17 cellular contexts compared by ENCODE assay signal in the genomic region with DNA sequence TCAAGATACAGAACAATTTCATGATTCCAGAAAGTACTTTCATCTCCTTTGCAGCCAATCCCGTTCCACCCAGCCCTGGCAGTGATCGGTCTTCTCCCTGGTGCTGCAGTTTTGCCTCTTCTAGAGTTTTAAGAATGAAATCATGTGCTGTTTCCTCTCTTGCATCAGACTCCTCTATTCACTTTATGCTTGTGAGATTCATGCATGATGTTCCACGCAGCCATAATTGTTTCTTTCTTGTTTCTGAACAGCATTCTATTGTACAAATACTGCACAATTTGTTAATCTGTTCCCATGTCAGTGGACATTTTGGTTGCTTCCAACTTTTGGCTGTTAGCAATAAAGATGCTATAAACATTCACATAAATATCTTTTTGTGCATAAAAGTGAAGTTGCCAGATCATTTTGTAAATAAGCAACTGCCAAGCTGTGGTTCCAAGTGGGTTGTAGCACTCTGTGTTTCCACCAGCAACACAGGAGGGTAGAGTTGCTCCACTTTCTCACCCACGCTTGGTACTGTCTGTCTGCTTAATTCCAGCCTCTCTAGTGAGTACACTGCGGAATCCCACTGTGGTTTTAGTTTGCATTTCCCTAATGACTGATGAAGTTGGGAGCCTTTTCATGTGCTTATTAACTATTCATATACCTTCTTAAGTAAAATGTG.
A peak's percentile ranks its signal among the peaks of the same experiment; 100 is the strongest.
DNase-seq lines count a peak whose midpoint lies in the region; ATAC-seq lines count a peak whose summit lies in the region.
"Had no signal": no experiment of that assay in that cellular context is flagged by ENCODE, and none has a peak within 500 bp of the region (broad histone marks: within the 10 kb centered on the region; RNA-seq: fewer than 3 reads in every experiment).

No MANE protein-coding gene starts in this region.

- H3K9me2 ChIP-seq in GM23248 (ENCODE audit: insufficient read depth): no peaks in the 10 kb centered on the region

- H4K20me1 ChIP-seq in GM23248 (ENCODE audit: insufficient read depth): no peaks in the 10 kb centered on the region

- in situ Hi-C loops in GM23248 (cut with MboI): no loop called here

- H3K9me3 ChIP-seq in GM23248 (ENCODE audit: low read depth): no peaks in the 10 kb centered on the region
- H3K9me3 ChIP-seq: esophagus muscularis mucosa, upper lobe of right lung had no signal

- peak overlapping the region; percentile 45 for H3K9ac ChIP-seq in GM23248

- ATAC-seq in GM19452 (IDR thresholded peaks at IDR 0.05; ENCODE audit: unreplicated experiment) (no peak), GM21825 (IDR thresholded peaks at IDR 0.05; ENCODE audit: unreplicated experiment) (no peak)
- ATAC-seq: upper lobe of right lung had no signal

- peak overlapping the region; percentile 48 for H2AFZ ChIP-seq in GM23248

- H3K27ac ChIP-seq in GM23248 (peak overlapping the region; percentile 67), caudate nucleus (ENCODE audit: low read depth, low read length) (peak overlapping the region; percentile 48)
- H3K27ac ChIP-seq: esophagus muscularis mucosa, SK-N-MC, upper lobe of right lung had no signal

- no peak overlapping the region for H3K4me3 ChIP-seq in GM23248
- H3K4me3 ChIP-seq: esophagus muscularis mucosa, SK-N-MC, upper lobe of right lung had no signal

- peaks cover 37% of the 10 kb centered on the region for H3F3A ChIP-seq in GM23248 (ENCODE audit: insufficient read depth)

- H3K36me3 ChIP-seq in GM23248 (ENCODE audit: low read depth): no peaks in the 10 kb centered on the region
- H3K36me3 ChIP-seq: esophagus muscularis mucosa, upper lobe of right lung had no signal

- H3K4me1 ChIP-seq in GM23248 (ENCODE audit: insufficient read depth): peaks cover 37% of the 10 kb centered on the region

- no peaks in the 10 kb centered on the region for H3K79me2 ChIP-seq in GM23248 (ENCODE audit: insufficient read depth)

- peak overlapping the region; percentile 9 for H3K4me2 ChIP-seq in GM23248 (ENCODE audit: unreplicated experiment)

- WGBS in GM23248 (ENCODE audit: low coverage in 1 of 2, low lambda C conversion rate in 2 of 2, missing lambda C conversion rate in 2 of 2), 2 experiments: 51 to 55% methylated on average over 5 of the region's 5 CpGs

- H3K27me3 ChIP-seq in GM23248 (replicated peaks; ENCODE audit: insufficient read depth): no peaks in the 10 kb centered on the region

- DNase-seq in GM23248 (peak; percentile 65), caudate nucleus (lab: John Stamatoyannopoulos, UW) (no peak), globus pallidus (ENCODE audit: low spot score) (peak; percentile 43), superior temporal gyrus (ENCODE audit: extremely low spot score) (peak; percentile 61), HK-2 (ENCODE audit: unreplicated experiment) (no peak)
- DNase-seq: activated CD4-positive, alpha-beta T cell treated with anti-CD3 and anti-CD28 coated beads for 48 hours; activated naive CD8-positive, alpha-beta T cell treated with anti-CD3 and anti-CD28 coated beads, Interleukin-2, amount 10 ng/mL, durations not matched to agents 7 days and 5 days; effector memory CD4-positive, alpha-beta T cell; glutamatergic neuron; NCI-H2029 treated with DMSO at 0.1 percent for 48 hours; NCI-H226; T-helper 2 cell; upper lobe of right lung had no signal

Comparison
In these comparisons a context has a peak if more than half of its experiments do, and no peak if none do; other contexts are left out.
1. DNase-seq: peak in GM23248 (single experiment), globus pallidus (single experiment) and superior temporal gyrus (single experiment); none in caudate nucleus (0 of 61) and HK-2 (single experiment).